In genomic region chr16:86065711-86066110, GRCh38 we compare ENCODE assay signal across 28 cellular contexts.
"Had no signal": no experiment of that assay in that cellular context is flagged by ENCODE, and none has a peak within 500 bp of the region (broad histone marks: within the 10 kb centered on the region; RNA-seq: fewer than 3 reads in every experiment).

No MANE protein-coding gene starts in this region.

- H2AFZ ChIP-seq: hepatocyte, parathyroid adenoma had no signal

- H3K27me3 ChIP-seq: ascending aorta, hepatocyte, vagina had no signal

- H3K4me2 ChIP-seq: hepatocyte had no signal

- H3K79me2 ChIP-seq: hepatocyte, parathyroid adenoma had no signal

- H3K27ac ChIP-seq: adrenal gland, ascending aorta, brain microvascular endothelial cell, hepatocyte, left ventricle myocardium inferior, parathyroid adenoma, thoracic aorta, vagina, VCaP had no signal

- FAIRE-seq: small intestine had no signal

- H3K4me1 ChIP-seq: adrenal gland, ascending aorta, parathyroid adenoma, vagina had no signal

- ATAC-seq: activated CD4-positive, CD25-positive, alpha-beta regulatory T cell treated with anti-CD3 and anti-CD28 coated beads, Interleukin-2, amount 50 U/mL, for 24 hours; activated CD8-positive, alpha-beta memory T cell treated with anti-CD3 and anti-CD28 coated beads, Interleukin-2, amount 10 ng/mL, durations not matched to agents 7 days and 5 days; activated CD8-positive, alpha-beta T cell treated with anti-CD3 and anti-CD28 coated beads for 36 hours; esophagus mucosa; sciatic nerve; stimulated activated memory B cell treated with anti-CD40 and anti-IgM and Interleukin-4, amounts not matched to agents 10 μg/mL and 1 μg/mL and 100 μg/mL, for 72 hours had no signal

- DNase-seq: activated CD4-positive, alpha-beta T cell treated with anti-CD3 and anti-CD28 coated beads, Interleukin-2, amount 10 ng/mL, durations not matched to agents 24 days and 14 days; activated CD8-positive, alpha-beta memory T cell treated with anti-CD3 and anti-CD28 coated beads, Interleukin-2, amount 10 ng/mL, durations not matched to agents 7 days and 5 days; activated CD8-positive, alpha-beta T cell treated with anti-CD3 and anti-CD28 coated beads for 36 hours; activated gamma-delta T cell treated with Interleukin-2 at 50 U/mL for 16 hours; activated T-cell treated with anti-CD3 and anti-CD28 coated beads for 4 hours; adrenal gland; brain microvascular endothelial cell; caudate nucleus; dermis blood vessel endothelial cell; effector CD8-positive, alpha-beta T cell; foreskin melanocyte; glutamatergic neuron; immature natural killer cell; left ventricle myocardium inferior; mammary epithelial cell; midbrain; stimulated activated CD4-positive, alpha-beta T cell treated with anti-CD3 and anti-CD28 coated beads, Interleukin-15, amount 100 ng/mL, for 24 hours had no signal

- H3K9ac ChIP-seq: parathyroid adenoma had no signal

- H3K9me3 ChIP-seq: adrenal gland, ascending aorta, left ventricle myocardium inferior, thoracic aorta, vagina had no signal

- H3K4me3 ChIP-seq: adrenal gland, ascending aorta, hepatocyte, left ventricle myocardium inferior, thoracic aorta, vagina had no signal

- H3K36me3 ChIP-seq: adrenal gland, ascending aorta, brain microvascular endothelial cell, left ventricle myocardium inferior, thoracic aorta, vagina had no signal
